Comparison of ENCODE assay signal across 28 cellular contexts in genomic region chr2:121582272-121582671, GRCh38. TPM values are rescaled to one million over a fixed set of nuclear protein-coding genes. Genes with fewer than 3 reads are reported as not detected.
"Had no signal": no experiment of that assay in that cellular context is flagged by ENCODE, and none has a peak within 500 bp of the region (broad histone marks: within the 10 kb centered on the region; RNA-seq: fewer than 3 reads in every experiment).

No MANE protein-coding gene starts in this region.

- H3K9me3 Mint-ChIP-seq: activated B cell treated with CpG ODN at 0.5 μM for 24 hours; activated CD8-positive, alpha-beta T cell treated with anti-CD3 and anti-CD28 coated beads for 36 hours; activated naive CD4-positive, alpha-beta T cell treated with anti-CD3 and anti-CD28 coated beads, Interleukin-2, amount 10 ng/mL, durations not matched to agents 7 days and 5 days; activated T-helper 1 cell treated with anti-CD3 and anti-CD28 coated beads, Interleukin-12 subunit alpha, Interleukin-12 subunit beta, Interleukin-2, Interleukin-4 antibody, amounts not matched to agents 30 ng/mL and 10 ng/mL and 1 ng/mL, durations not matched to agents 14 hours and 24 hours and 36 hours; natural killer cell treated with Interleukin-12 subunit alpha and Interleukin-12 subunit beta and Interleukin-15 and Interleukin-18, amount 100 ng/mL, for 72 hours; T-helper 2 cell treated with Interferon-gamma antibody and Interleukin-4, amounts not matched to agents 5 μg/mL and 100 μg/mL, for 36 hours had no signal

- H3K27me3 Mint-ChIP-seq: activated B cell treated with CpG ODN at 0.5 μM for 24 hours; activated CD8-positive, alpha-beta T cell treated with anti-CD3 and anti-CD28 coated beads for 36 hours; activated naive CD4-positive, alpha-beta T cell treated with anti-CD3 and anti-CD28 coated beads, Interleukin-2, amount 10 ng/mL, durations not matched to agents 7 days and 5 days; natural killer cell treated with Interleukin-12 subunit alpha and Interleukin-12 subunit beta and Interleukin-15 and Interleukin-18, amount 100 ng/mL, for 72 hours had no signal

- H3K36me3 Mint-ChIP-seq: natural killer cell treated with Interleukin-12 subunit alpha and Interleukin-12 subunit beta and Interleukin-15 and Interleukin-18, amount 100 ng/mL, for 72 hours had no signal

- ATAC-seq: activated CD8-positive, alpha-beta T cell treated with anti-CD3 and anti-CD28 coated beads for 36 hours; gastrocnemius medialis; left ventricle myocardium superior; mucosa of descending colon; natural killer cell treated with Interleukin-12 subunit alpha and Interleukin-12 subunit beta and Interleukin-15 and Interleukin-18, amount 100 ng/mL, for 72 hours; sciatic nerve had no signal

- H3K27ac Mint-ChIP-seq: activated B cell treated with CpG ODN at 0.5 μM for 24 hours; activated CD8-positive, alpha-beta T cell treated with anti-CD3 and anti-CD28 coated beads for 36 hours; activated naive CD4-positive, alpha-beta T cell treated with anti-CD3 and anti-CD28 coated beads, Interleukin-2, amount 10 ng/mL, durations not matched to agents 7 days and 5 days; activated T-helper 1 cell treated with anti-CD3 and anti-CD28 coated beads, Interleukin-12 subunit alpha, Interleukin-12 subunit beta, Interleukin-2, Interleukin-4 antibody, amounts not matched to agents 30 ng/mL and 10 ng/mL and 1 ng/mL, durations not matched to agents 14 hours and 24 hours and 36 hours; T-helper 2 cell treated with Interferon-gamma antibody and Interleukin-4, amounts not matched to agents 5 μg/mL and 100 μg/mL, for 36 hours had no signal

- H3K4me3 Mint-ChIP-seq: activated B cell treated with CpG ODN at 0.5 μM for 24 hours; activated CD8-positive, alpha-beta T cell treated with anti-CD3 and anti-CD28 coated beads for 36 hours; activated naive CD4-positive, alpha-beta T cell treated with anti-CD3 and anti-CD28 coated beads, Interleukin-2, amount 10 ng/mL, durations not matched to agents 7 days and 5 days; activated T-helper 1 cell treated with anti-CD3 and anti-CD28 coated beads, Interleukin-12 subunit alpha, Interleukin-12 subunit beta, Interleukin-2, Interleukin-4 antibody, amounts not matched to agents 30 ng/mL and 10 ng/mL and 1 ng/mL, durations not matched to agents 14 hours and 24 hours and 36 hours; natural killer cell treated with Interleukin-12 subunit alpha and Interleukin-12 subunit beta and Interleukin-15 and Interleukin-18, amount 100 ng/mL, for 72 hours; T-helper 2 cell treated with Interferon-gamma antibody and Interleukin-4, amounts not matched to agents 5 μg/mL and 100 μg/mL, for 36 hours had no signal

- H3K4me1 Mint-ChIP-seq: activated naive CD4-positive, alpha-beta T cell treated with anti-CD3 and anti-CD28 coated beads, Interleukin-2, amount 10 ng/mL, durations not matched to agents 7 days and 5 days had no signal

- DNase-seq: activated B cell treated with CpG ODN at 0.5 μM for 24 hours; activated CD4-positive, alpha-beta T cell treated with anti-CD3 and anti-CD28 coated beads, Interleukin-2, amount 50 U/mL, for 1 hour; activated CD8-positive, alpha-beta T cell treated with anti-CD3 and anti-CD28 coated beads for 36 hours; activated gamma-delta T cell; activated naive CD4-positive, alpha-beta T cell treated with anti-CD3 and anti-CD28 coated beads, Interleukin-2, amount 10 ng/mL, durations not matched to agents 7 days and 5 days; activated T-cell treated with anti-CD3 and anti-CD28 coated beads for 4 hours; central memory CD4-positive, alpha-beta T cell; effector CD8-positive, alpha-beta T cell; erythroblast; gastrocnemius medialis; glutamatergic neuron; left ventricle myocardium superior; mucosa of descending colon; posterior cingulate gyrus; stimulated activated CD4-positive, alpha-beta T cell treated with anti-CD3 and anti-CD28 coated beads, Interleukin-12 subunit alpha, Interleukin-12 subunit beta, amount 100 ng/mL, for 4 hours; stimulated activated CD4-positive, alpha-beta T cell treated with anti-CD3 and anti-CD28 coated beads, Interleukin-4, amount 100 ng/mL, for 1 hour had no signal

RNA-seq across cellular contexts. Expression of gene RNU4ATAC, which starts 51.6 kb away (rescaled TPM):
- total RNA-seq: activated B cell treated with CpG ODN at 0.5 μM for 24 hours; activated CD8-positive, alpha-beta T cell treated with anti-CD3 and anti-CD28 coated beads for 36 hours; activated T-helper 1 cell treated with anti-CD3 and anti-CD28 coated beads, Interleukin-12 subunit alpha, Interleukin-12 subunit beta, Interleukin-2, Interleukin-4 antibody, amounts not matched to agents 30 ng/mL and 10 ng/mL and 1 ng/mL, durations not matched to agents 14 hours and 24 hours and 36 hours; breast epithelium; dermis microvascular lymphatic vessel endothelial cell; gastrocnemius medialis; left ventricle myocardium superior; mesenteric fat pad; myocyte; natural killer cell treated with Interleukin-12 subunit alpha and Interleukin-12 subunit beta and Interleukin-15 and Interleukin-18, amount 100 ng/mL, for 72 hours; osteoblast; sciatic nerve; suprapubic skin; tibial nerve; ureter had no signal
